In the genomic region with DNA sequence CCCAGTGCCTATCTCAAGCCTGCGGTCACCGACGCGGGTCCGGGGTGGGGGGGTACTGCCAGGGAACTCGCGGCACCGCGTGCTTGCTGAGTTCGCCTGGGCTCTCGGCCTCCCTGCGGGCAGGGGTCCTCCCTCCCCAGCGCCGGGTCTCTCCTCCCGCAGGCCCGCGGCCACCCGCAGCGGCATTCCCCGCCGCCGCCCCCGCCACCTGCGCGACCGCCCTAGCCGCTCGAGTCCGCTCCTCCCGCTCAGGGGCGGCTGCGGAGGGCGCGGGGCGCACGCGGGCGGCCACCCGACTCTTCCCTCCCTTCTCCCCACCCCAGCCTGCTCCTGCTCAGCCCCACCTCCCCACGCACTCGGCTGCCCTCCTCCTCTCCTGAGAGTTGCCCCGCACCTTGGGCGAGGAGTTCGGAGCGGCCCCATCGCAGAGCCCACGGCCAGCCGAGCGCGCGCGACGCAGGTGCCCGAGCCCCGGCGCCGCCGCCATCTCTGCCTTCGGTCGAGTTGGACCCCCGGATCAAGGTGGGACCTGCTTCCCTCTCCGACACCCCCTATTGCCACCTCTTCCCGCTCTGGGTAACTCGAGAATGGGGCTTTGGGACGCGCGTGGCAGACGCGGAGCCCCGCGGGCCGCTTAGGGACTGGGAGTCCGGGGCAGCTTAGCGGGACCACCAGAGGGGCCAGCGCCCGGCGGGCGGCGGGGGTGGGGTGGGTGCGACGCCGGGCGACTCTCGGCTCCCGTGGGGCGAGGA, we compare ENCODE assay signal across 9 cellular contexts.
DNase-seq lines count a peak whose midpoint lies in the region; ATAC-seq and TF ChIP-seq lines count a peak whose summit lies in the region.
"Had no signal": no experiment of that assay in that cellular context is flagged by ENCODE, and none has a peak within 500 bp of the region (broad histone marks: within the 10 kb centered on the region; RNA-seq: fewer than 3 reads in every experiment).

No MANE protein-coding gene starts in this region.

- TF ChIP-seq CTCF in AG10803 (conservative IDR thresholded peaks at IDR 0.05; ENCODE audit: low read length): no peak
- TF ChIP-seq CTCF in LNCaP clone FGC (IDR thresholded peaks at IDR 0.05; ENCODE audit: control insufficient read depth, extremely low read depth, insufficient read depth): no peak
- TF ChIP-seq CTCF in fibroblast of the aortic adventitia (IDR thresholded peaks at IDR 0.05; ENCODE audit: insufficient read depth, low read length): no peak
- TF ChIP-seq CTCF in omental fat pad (IDR thresholded peaks at IDR 0.05): no peak

- DNase-seq in AG10803 (ENCODE audit: low read depth) (no peak), LNCaP clone FGC (ENCODE audit: low read depth) (no peak), fibroblast of the aortic adventitia (ENCODE audit: low read depth) (no peak), omental fat pad (ENCODE audit: low spot score) (no peak), NCI-H226 (no peak)
- DNase-seq in stimulated activated CD4-positive, alpha-beta T cell treated with anti-CD3 and anti-CD28 coated beads, Interleukin-4, amount 100 ng/mL, for 24 hours: no peak
- DNase-seq: naive B cell had no signal

- ATAC-seq in omental fat pad (ENCODE audit: low FRiP score) (peak; percentile 65), GM19395 (IDR thresholded peaks at IDR 0.05; ENCODE audit: unreplicated experiment) (no peak), HG02678 (IDR thresholded peaks at IDR 0.05; ENCODE audit: unreplicated experiment) (no peak)

- peak overlapping the region; percentile 59 for H3K4me3 ChIP-seq in AG10803 (ENCODE audit: low read length)
- H3K4me3 ChIP-seq in LNCaP clone FGC (ENCODE audit: low read depth, low read length): peak overlapping the region; percentile 9; the same call in 1 of the 2 replicates
- H3K4me3 ChIP-seq in fibroblast of the aortic adventitia (ENCODE audit: low read depth, low read length): peak overlapping the region; percentile 58

Comparison
In these comparisons a context has a peak if more than half of its experiments do, and no peak if none do; other contexts are left out.
1. H3K4me3 ChIP-seq: peak in every context shown above with its lines; median percentile 59 in AG10803; 58 in fibroblast of the aortic adventitia; 9 in LNCaP clone FGC.